Comparison of ENCODE assay signal across 9 cellular contexts in genomic region chr17:45197108-45197507, GRCh38. TPM values are rescaled to one million over a fixed set of nuclear protein-coding genes. Genes with fewer than 3 reads are reported as not detected.
DNase-seq lines count a peak whose midpoint lies in the region; ATAC-seq and TF ChIP-seq lines count a peak whose summit lies in the region.
"Had no signal": no experiment of that assay in that cellular context is flagged by ENCODE, and none has a peak within 500 bp of the region (broad histone marks: within the 10 kb centered on the region; RNA-seq: fewer than 3 reads in every experiment).

No MANE protein-coding gene starts in this region.

- ATAC-seq in RWPE2 (ENCODE audit: low read depth) = no peak
- no peak for ATAC-seq in GM21717 (IDR thresholded peaks at IDR 0.05; ENCODE audit: unreplicated experiment)
- ATAC-seq in activated T-cell treated with anti-CD3 and anti-CD28 coated beads, Interleukin-2, amount 50 U/mL, for 4 hours = no peak

- no peak for TF ChIP-seq CTCF in RWPE2 (IDR thresholded peaks at IDR 0.05; ENCODE audit: poor library complexity, severe bottlenecking)
- TF ChIP-seq CTCF in hepatocyte (IDR thresholded peaks at IDR 0.05; ENCODE audit: poor library complexity) = no peak

- no peak overlapping the region for H3K4me3 ChIP-seq in RWPE2 (ENCODE audit: severe bottlenecking)
- H3K4me3 ChIP-seq in hepatocyte = no peak overlapping the region
- H3K4me3 ChIP-seq in skeletal muscle satellite cell (ENCODE audit: low read length) = no peak overlapping the region

- no peaks in the 10 kb centered on the region for H3K9me3 Mint-ChIP-seq in activated T-cell treated with anti-CD3 and anti-CD28 coated beads, Interleukin-2, amount 50 U/mL, for 4 hours
- H3K9me3 Mint-ChIP-seq: IgD-negative memory B cell had no signal

- WGBS in hepatocyte (ENCODE audit: low lambda C conversion rate, missing lambda C conversion rate) = 80% methylated on average over 6 of the region's 6 CpGs

- peak overlapping the region; percentile 65 for H3K9ac ChIP-seq in skeletal muscle satellite cell (ENCODE audit: low read depth, low read length)

- no peaks in the 10 kb centered on the region for H3K36me3 ChIP-seq in RWPE2 (ENCODE audit: low read depth)
- H3K36me3 ChIP-seq in hepatocyte (replicated peaks; ENCODE audit: insufficient read depth, low read depth) = no peaks in the 10 kb centered on the region
- H3K36me3 ChIP-seq in skeletal muscle satellite cell (ENCODE audit: insufficient read depth, low read length) = no peaks in the 10 kb centered on the region

- DNase-seq in GM03348 (ENCODE audit: low spot score) (peak; percentile 2), RWPE2 (ENCODE audit: low spot score) (no peak), hepatocyte (ENCODE audit: low spot score) (no peak), NCI-H2196 treated with DMSO at 0.1 percent for 48 hours (lab: John Stamatoyannopoulos, UW; ENCODE audit: unreplicated experiment) (no peak)
- no peak for DNase-seq in activated T-cell treated with anti-CD3 and anti-CD28 coated beads, Interleukin-2, amount 50 U/mL, for 4 hours
- no peak for DNase-seq in stimulated activated CD4-positive, alpha-beta T cell treated with anti-CD3 and anti-CD28 coated beads, Interleukin-4, amount 100 ng/mL, for 24 hours

- H3K4me1 Mint-ChIP-seq in activated T-cell treated with anti-CD3 and anti-CD28 coated beads, Interleukin-2, amount 50 U/mL, for 4 hours (ENCODE audit: low read depth) = peaks cover 2% of the 10 kb centered on the region

- no peaks in the 10 kb centered on the region for H3K79me2 ChIP-seq in hepatocyte

- no peaks in the 10 kb centered on the region for H3K9me3 ChIP-seq in RWPE2 (ENCODE audit: severe bottlenecking)
- H3K9me3 ChIP-seq in hepatocyte (ENCODE audit: low read depth) = no peaks in the 10 kb centered on the region
- H3K9me3 ChIP-seq in skeletal muscle satellite cell (replicated peaks; ENCODE audit: low read length) = no peaks in the 10 kb centered on the region

- no peaks in the 10 kb centered on the region for H3K27me3 ChIP-seq in RWPE2 (ENCODE audit: insufficient read depth, poor library complexity, severe bottlenecking)
- no peaks in the 10 kb centered on the region for H3K27me3 ChIP-seq in hepatocyte
- no peaks in the 10 kb centered on the region for H3K27me3 ChIP-seq in skeletal muscle satellite cell (ENCODE audit: control insufficient read depth, insufficient read depth, low read length)

- no peak overlapping the region for H3K4me3 Mint-ChIP-seq in activated T-cell treated with anti-CD3 and anti-CD28 coated beads, Interleukin-2, amount 50 U/mL, for 4 hours

- no peaks in the 10 kb centered on the region for H3K27me3 Mint-ChIP-seq in activated T-cell treated with anti-CD3 and anti-CD28 coated beads, Interleukin-2, amount 50 U/mL, for 4 hours (ENCODE audit: low read depth)
- H3K27me3 Mint-ChIP-seq: IgD-negative memory B cell had no signal

- H3K4me1 ChIP-seq in RWPE2 (ENCODE audit: insufficient read depth, poor library complexity, severe bottlenecking) = peaks cover 9% of the 10 kb centered on the region
- H3K4me1 ChIP-seq in hepatocyte (ENCODE audit: insufficient read depth) = peaks cover 8% of the 10 kb centered on the region
- H3K4me1 ChIP-seq in skeletal muscle satellite cell (ENCODE audit: control insufficient read depth, insufficient read depth, low read length) = peaks cover 29% of the 10 kb centered on the region

- H3K27ac ChIP-seq in RWPE2 (ENCODE audit: poor library complexity, severe bottlenecking) (peak overlapping the region; percentile 46), hepatocyte (peak overlapping the region; percentile 13)

- no peaks in the 10 kb centered on the region for H4K20me1 ChIP-seq in hepatocyte (ENCODE audit: insufficient read depth, poor library complexity, severe bottlenecking)

- H3K36me3 Mint-ChIP-seq in activated T-cell treated with anti-CD3 and anti-CD28 coated beads, Interleukin-2, amount 50 U/mL, for 4 hours (ENCODE audit: insufficient read depth) = no peaks in the 10 kb centered on the region
- H3K36me3 Mint-ChIP-seq: IgD-negative memory B cell had no signal

- H2AFZ ChIP-seq in hepatocyte = peak overlapping the region; percentile 14

- H3K4me2 ChIP-seq in hepatocyte = no peak overlapping the region
- no peak overlapping the region for H3K4me2 ChIP-seq in skeletal muscle satellite cell (ENCODE audit: low read length)

- no peaks in the 10 kb centered on the region for H3K9me2 ChIP-seq in hepatocyte (replicated peaks; ENCODE audit: insufficient read depth)

RNA-seq across cellular contexts. Expression of gene FMNL1, which starts 24.6 kb away (rescaled TPM):
- total RNA-seq in hepatocyte = 0.30 and 1.4 TPM in 2 replicates
- 1.2 and 2.9 TPM in 2 replicates for polyA plus RNA-seq in hepatocyte
- total RNA-seq in skeletal muscle satellite cell (2012; rRNA removed) = 3.3 and 6.3 TPM in 2 replicates
- total RNA-seq in activated T-cell treated with anti-CD3 and anti-CD28 coated beads, Interleukin-2, amount 50 U/mL, for 4 hours = 100 to 1,000 TPM; 141 to 190 (median 158) TPM

RNA-seq across cellular contexts. Expression of gene HEXIM2, which starts 35.4 kb away (rescaled TPM):
- 6.7 and 12.2 TPM in 2 replicates for total RNA-seq in hepatocyte
- 7.6 and 10.5 TPM in 2 replicates for polyA plus RNA-seq in hepatocyte
- 4.6 and 8.3 TPM in 2 replicates for total RNA-seq in skeletal muscle satellite cell (2012; rRNA removed)
- 1 to 10 TPM; 5.3 to 7.6 (median 6.2) TPM for total RNA-seq in activated T-cell treated with anti-CD3 and anti-CD28 coated beads, Interleukin-2, amount 50 U/mL, for 4 hours

RNA-seq across cellular contexts. Expression of gene HEXIM1, which starts 48.8 kb away (rescaled TPM):
- total RNA-seq in hepatocyte = 17.1 and 19.2 TPM in 2 replicates
- polyA plus RNA-seq in hepatocyte = 13.5 and 14.5 TPM in 2 replicates
- total RNA-seq in skeletal muscle satellite cell (2012; rRNA removed) = 4.2 and 4.3 TPM in 2 replicates
- total RNA-seq in activated T-cell treated with anti-CD3 and anti-CD28 coated beads, Interleukin-2, amount 50 U/mL, for 4 hours = 10 to 100 TPM; 49.6 to 60.8 (median 51.3) TPM

Comparison
In these comparisons a context has a peak if more than half of its experiments do, and no peak if none do; other contexts are left out.
1. RNA of gene FMNL1, which starts 24.6 kb away (total RNA-seq): 141 to 190 TPM in activated T-cell treated with anti-CD3 and anti-CD28 coated beads, Interleukin-2, amount 50 U/mL, for 4 hours; 0.30 to 1.4 TPM in hepatocyte; every median in the first group is over 10 times any median in the second.